28 cellular contexts compared by ENCODE assay signal in genomic region chr5:23164971-23165370, GRCh38.
"Had no signal": no experiment of that assay in that cellular context is flagged by ENCODE, and none has a peak within 500 bp of the region (broad histone marks: within the 10 kb centered on the region; RNA-seq: fewer than 3 reads in every experiment).

No MANE protein-coding gene starts in this region.

- H3K4me1 Mint-ChIP-seq: naive B cell; natural killer cell; neural progenitor cell; stimulated activated memory B cell treated with anti-CD40 and anti-IgM and Interleukin-4, amounts not matched to agents 10 μg/mL and 1 μg/mL and 100 μg/mL, for 72 hours; stimulated activated naive CD8-positive, alpha-beta T cell treated with anti-CD3 and anti-CD28 coated beads, Interleukin-15, amount 100 ng/mL, for 72 hours had no signal

- H3K27me3 Mint-ChIP-seq: stimulated activated memory B cell treated with anti-CD40 and anti-IgM and Interleukin-4, amounts not matched to agents 10 μg/mL and 1 μg/mL and 100 μg/mL, for 72 hours; stimulated activated naive CD8-positive, alpha-beta T cell treated with anti-CD3 and anti-CD28 coated beads, Interleukin-15, amount 100 ng/mL, for 72 hours; type B pancreatic cell had no signal

- H2AFZ ChIP-seq: hepatocyte, neural progenitor cell, parathyroid adenoma had no signal

- H3K27me3 ChIP-seq: hepatocyte, left lung, neural progenitor cell, neutrophil, right atrium auricular region, right lobe of liver, tibial nerve, uterus had no signal

- DNase-seq: islet precursor cell; left lung; lower lobe of right lung; mammary epithelial cell; mesenchymal stem cell; naive B cell; natural killer cell; nephron progenitor cell; occipital lobe; right lobe of liver; stimulated activated CD4-positive, alpha-beta T cell treated with anti-CD3 and anti-CD28 coated beads, Interleukin-1b, Interleukin-23, amount 100 ng/mL, for 48 hours; stimulated activated CD4-positive, alpha-beta T cell treated with anti-CD3 and anti-CD28 coated beads, Interleukin-2, amount 100 ng/mL, for 48 hours; stimulated activated CD4-positive, alpha-beta T cell treated with anti-CD3 and anti-CD28 coated beads, Interleukin-4, amount 100 ng/mL, for 4 hours; stimulated activated CD8-positive, alpha-beta memory T cell treated with anti-CD3 and anti-CD28 coated beads, Interleukin-4, amount 100 ng/mL, for 48 hours; stimulated activated naive CD4-positive, alpha-beta T cell treated with Interleukin-2 at 50 U/mL for 16 hours; stimulated activated naive CD8-positive, alpha-beta T cell treated with anti-CD3 and anti-CD28 coated beads, Interleukin-15, amount 100 ng/mL, for 72 hours; substantia nigra; uterus had no signal

- H3K27ac ChIP-seq: hepatocyte, left lung, lower lobe of right lung, neural progenitor cell, neutrophil, parathyroid adenoma, right atrium auricular region, right lobe of liver, tibial nerve, uterus had no signal

- H3K4me3 Mint-ChIP-seq: mesothelial cell of epicardium; naive B cell; natural killer cell; nephron progenitor cell; neural progenitor cell; stimulated activated memory B cell treated with anti-CD40 and anti-IgM and Interleukin-4, amounts not matched to agents 10 μg/mL and 1 μg/mL and 100 μg/mL, for 72 hours; stimulated activated naive CD8-positive, alpha-beta T cell treated with anti-CD3 and anti-CD28 coated beads, Interleukin-15, amount 100 ng/mL, for 72 hours; type B pancreatic cell had no signal

- ATAC-seq: left lung; lower lobe of right lung; natural killer cell; right lobe of liver; stimulated activated memory B cell treated with anti-CD40 and anti-IgM and Interleukin-4, amounts not matched to agents 10 μg/mL and 1 μg/mL and 100 μg/mL, for 72 hours; stimulated activated naive CD8-positive, alpha-beta T cell treated with anti-CD3 and anti-CD28 coated beads, Interleukin-15, amount 100 ng/mL, for 72 hours had no signal

- H3K4me1 ChIP-seq: left lung, lower lobe of right lung, neural progenitor cell, parathyroid adenoma, right atrium auricular region, right lobe of liver, tibial nerve, uterus had no signal

- H3K9ac ChIP-seq: neural progenitor cell, parathyroid adenoma had no signal

- H3K9me3 Mint-ChIP-seq: mesothelial cell of epicardium; neural progenitor cell; stimulated activated memory B cell treated with anti-CD40 and anti-IgM and Interleukin-4, amounts not matched to agents 10 μg/mL and 1 μg/mL and 100 μg/mL, for 72 hours; stimulated activated naive CD8-positive, alpha-beta T cell treated with anti-CD3 and anti-CD28 coated beads, Interleukin-15, amount 100 ng/mL, for 72 hours; type B pancreatic cell had no signal

- H3K9me3 ChIP-seq: lower lobe of right lung, neutrophil, right atrium auricular region, right lobe of liver, tibial nerve, uterus had no signal

- H3K4me3 ChIP-seq: hepatocyte, left lung, lower lobe of right lung, neural progenitor cell, right atrium auricular region, right lobe of liver, smooth muscle cell, tibial nerve, uterus had no signal

- H3K4me2 ChIP-seq: hepatocyte, neural progenitor cell, smooth muscle cell had no signal

- H3K36me3 Mint-ChIP-seq: mesothelial cell of epicardium; naive B cell; natural killer cell; neural progenitor cell; stimulated activated memory B cell treated with anti-CD40 and anti-IgM and Interleukin-4, amounts not matched to agents 10 μg/mL and 1 μg/mL and 100 μg/mL, for 72 hours; type B pancreatic cell had no signal

- H3K36me3 ChIP-seq: left lung, lower lobe of right lung, neural progenitor cell, neutrophil, right atrium auricular region, right lobe of liver, tibial nerve, uterus had no signal

- H3K27ac Mint-ChIP-seq: mesothelial cell of epicardium; naive B cell; natural killer cell; nephron progenitor cell; neural progenitor cell; stimulated activated memory B cell treated with anti-CD40 and anti-IgM and Interleukin-4, amounts not matched to agents 10 μg/mL and 1 μg/mL and 100 μg/mL, for 72 hours; stimulated activated naive CD8-positive, alpha-beta T cell treated with anti-CD3 and anti-CD28 coated beads, Interleukin-15, amount 100 ng/mL, for 72 hours; type B pancreatic cell had no signal

- H3K79me2 ChIP-seq: hepatocyte, parathyroid adenoma had no signal
